ENCODE assay signal across 12 cellular contexts in genomic region chr3:123678108-123678511, GRCh38.
DNase-seq lines count a peak whose midpoint lies in the region; ATAC-seq, FAIRE-seq and TF ChIP-seq lines count a peak whose summit lies in the region.
"Had no signal": no experiment of that assay in that cellular context is flagged by ENCODE, and none has a peak within 500 bp of the region (broad histone marks: within the 10 kb centered on the region; RNA-seq: fewer than 3 reads in every experiment).

No MANE protein-coding gene starts in this region.

- no peaks in the 10 kb centered on the region for H3K9me3 ChIP-seq in heart left ventricle
- H3K9me3 ChIP-seq in keratinocyte (ENCODE audit: control insufficient read depth, low read depth, low read length): no peaks in the 10 kb centered on the region
- H3K9me3 ChIP-seq in Karpas-422 (ENCODE audit: low read length): no peaks in the 10 kb centered on the region
- H3K9me3 ChIP-seq: BLaER1 treated with 17β-estradiol and CSF1 and Interleukin-3, amounts not matched to agents 10 nM and 100 nM; upper lobe of left lung had no signal

- H3K4me1 ChIP-seq in heart left ventricle (peaks cover 0 to 36% (median 3%) of the 10 kb centered on the region in 12 donors), keratinocyte (ENCODE audit: control insufficient read depth, extremely low read depth, insufficient read depth, low read length) (no peaks in the 10 kb centered on the region), Karpas-422 (ENCODE audit: low read length) (no peaks in the 10 kb centered on the region)

- H3K27me3 ChIP-seq in heart left ventricle (no peaks in the 10 kb centered on the region), keratinocyte (ENCODE audit: control insufficient read depth, extremely low read depth, insufficient read depth, low read length) (peaks cover 66% of the 10 kb centered on the region), Karpas-422 (ENCODE audit: low read length) (no peaks in the 10 kb centered on the region)
- H3K27me3 ChIP-seq: BLaER1 treated with 17β-estradiol and CSF1 and Interleukin-3, amounts not matched to agents 10 nM and 100 nM; upper lobe of left lung had no signal

- dilution Hi-C loops in keratinocyte (cut with MboI; ENCODE audit: extremely low pct_ligation_motif_present, low sequenced_read_pairs): no loop called here

- peak; percentile 55 for FAIRE-seq in keratinocyte (lab: Jason Lieb, UNC)

- H3K9me2 ChIP-seq in Karpas-422 (replicated peaks; ENCODE audit: insufficient read depth, low read length): no peaks in the 10 kb centered on the region

- no peak for TF ChIP-seq CTCF in heart left ventricle (IDR thresholded peaks at IDR 0.05)
- no peak for TF ChIP-seq CTCF in keratinocyte (optimal IDR thresholded peaks at IDR 0.05 in 1 of 3, IDR thresholded peaks at IDR 0.05 in 1 of 3, conservative IDR thresholded peaks at IDR 0.05 in 1 of 3; ENCODE audit: extremely low read depth in 1 of 3, insufficient read depth in 2 of 3, low read length in 3 of 3)

- intact Hi-C loops in heart left ventricle (cut with DNase I) (no loop called here), Right ventricle myocardium superior (cut with DNase I) (no loop called here)

- no peaks in the 10 kb centered on the region for H4K20me1 ChIP-seq in keratinocyte (ENCODE audit: control insufficient read depth, extremely low read depth, insufficient read depth, low read length)
- no peaks in the 10 kb centered on the region for H4K20me1 ChIP-seq in Karpas-422 (ENCODE audit: insufficient read depth, low read depth, low read length)

- ATAC-seq in heart left ventricle (peak in 3 of 4 donors; percentile 29 to 61 (median 30)), Right ventricle myocardium superior (ENCODE audit: poor library complexity) (no peak), GM18907 (IDR thresholded peaks at IDR 0.05; ENCODE audit: unreplicated experiment) (no peak), HG03565 (IDR thresholded peaks at IDR 0.05; ENCODE audit: unreplicated experiment) (no peak)

- H3K27ac ChIP-seq in heart left ventricle: peak overlapping the region in 1 of 12 donors; percentile 90
- no peak overlapping the region for H3K27ac ChIP-seq in keratinocyte (ENCODE audit: control insufficient read depth, insufficient read depth, low read length)
- no peak overlapping the region for H3K27ac ChIP-seq in Karpas-422 (ENCODE audit: low read length)
- H3K27ac ChIP-seq: BLaER1 treated with 17β-estradiol and CSF1 and Interleukin-3, amounts not matched to agents 10 nM and 100 nM had no signal

- 50 to 62% (median 57%) methylated on average over 6 to 8 of the region's 8 CpGs for WGBS in heart left ventricle, 4 donors

- no peaks in the 10 kb centered on the region for H3K79me2 ChIP-seq in keratinocyte (ENCODE audit: control insufficient read depth, insufficient read depth, low read length)
- H3K79me2 ChIP-seq in Karpas-422 (ENCODE audit: low read length): no peaks in the 10 kb centered on the region

- H2AFZ ChIP-seq in keratinocyte (ENCODE audit: control insufficient read depth, low read length): no peak overlapping the region
- H2AFZ ChIP-seq in Karpas-422 (ENCODE audit: low read length): no peak overlapping the region

- no peak overlapping the region for H3K9ac ChIP-seq in keratinocyte (ENCODE audit: control insufficient read depth, extremely low read depth, insufficient read depth, low read length)
- no peak overlapping the region for H3K9ac ChIP-seq in Karpas-422 (ENCODE audit: low read length)
- H3K9ac ChIP-seq: BLaER1 treated with 17β-estradiol and CSF1 and Interleukin-3, amounts not matched to agents 10 nM and 100 nM had no signal

- H3K4me3 ChIP-seq in heart left ventricle (no peak overlapping the region), keratinocyte (ENCODE audit: control insufficient read depth in 2 of 3, extremely low read depth in 1 of 3, insufficient read depth in 2 of 3, low read depth in 1 of 3, low read length in 3 of 3) (no peak overlapping the region), Karpas-422 (ENCODE audit: low read length) (no peak overlapping the region)
- H3K4me3 ChIP-seq: BLaER1 treated with 17β-estradiol and CSF1 and Interleukin-3, amounts not matched to agents 10 nM and 100 nM; upper lobe of left lung had no signal

- H3K9me1 ChIP-seq in keratinocyte (ENCODE audit: control insufficient read depth, extremely low read depth, insufficient read depth, low read length): no peaks in the 10 kb centered on the region

- no peak for TF ChIP-seq POLR2A in heart left ventricle (IDR thresholded peaks at IDR 0.05)

- H3K36me3 ChIP-seq in heart left ventricle (peaks cover 0 to 5% (median 0%) of the 10 kb centered on the region in 9 donors), keratinocyte (ENCODE audit: control insufficient read depth in 2 of 2, extremely low read depth in 1 of 2, insufficient read depth in 2 of 2, low read length in 2 of 2) (no peaks in the 10 kb centered on the region), Karpas-422 (ENCODE audit: insufficient read depth, low read length) (no peaks in the 10 kb centered on the region)

- no peak overlapping the region for H3K4me2 ChIP-seq in keratinocyte (ENCODE audit: control insufficient read depth, extremely low read depth, insufficient read depth, low read depth, low read length)
- H3K4me2 ChIP-seq in Karpas-422 (ENCODE audit: low read depth, low read length, poor library complexity, severe bottlenecking): no peak overlapping the region

- no peak for DNase-seq in heart left ventricle
- DNase-seq in Right ventricle myocardium superior: no peak
- peak; percentile 99 for DNase-seq in amniotic epithelial cell (ENCODE audit: low read depth)
- no peak for DNase-seq in keratinocyte (ENCODE audit: low read depth, low spot score)
- no peak for DNase-seq in activated CD4-positive, alpha-beta T cell treated with anti-CD3 and anti-CD28 coated beads for 48 hours
- no peak for DNase-seq in Karpas-422
- DNase-seq: activated CD4-positive, alpha-beta T cell treated with anti-CD3 and anti-CD28 coated beads for 4 hours; stimulated activated CD4-positive, alpha-beta T cell treated with anti-CD3 and anti-CD28 coated beads, Interleukin-2, amount 100 ng/mL, for 48 hours; upper lobe of left lung had no signal

Comparison
In these comparisons a context has a peak if more than half of its experiments do, and no peak if none do; other contexts are left out.
1. ATAC-seq: peak in heart left ventricle (3 of 4); none in Right ventricle myocardium superior (single experiment), GM18907 (single experiment) and HG03565 (single experiment).